8 cellular contexts compared by ENCODE assay signal in genomic region chr7:16644624-16644986, GRCh38. TPM values are rescaled to one million over a fixed set of nuclear protein-coding genes. Genes with fewer than 3 reads are reported as not detected.
A peak's percentile ranks its signal among the peaks of the same experiment; 100 is the strongest.
DNase-seq lines count a peak whose midpoint lies in the region; ATAC-seq and TF ChIP-seq lines count a peak whose summit lies in the region.

No MANE protein-coding gene starts in this region.

- H2AFZ ChIP-seq in SU-DHL-6 (ENCODE audit: low read depth, low read length, severe bottlenecking): peak overlapping the region; percentile 97

- H3K36me3 Mint-ChIP-seq in activated naive CD8-positive, alpha-beta T cell treated with anti-CD3 and anti-CD28 coated beads, Interleukin-2, amount 10 ng/mL, durations not matched to agents 7 days and 5 days: peaks cover 13% of the 10 kb centered on the region

- no peaks in the 10 kb centered on the region for H3K27me3 ChIP-seq in SU-DHL-6 (ENCODE audit: low read length)
- H3K27me3 ChIP-seq in right atrium auricular region: no peaks in the 10 kb centered on the region
- no peaks in the 10 kb centered on the region for H3K27me3 ChIP-seq in sigmoid colon

- H3K4me3 Mint-ChIP-seq in activated naive CD8-positive, alpha-beta T cell treated with anti-CD3 and anti-CD28 coated beads, Interleukin-2, amount 10 ng/mL, durations not matched to agents 7 days and 5 days: peak overlapping the region; percentile 100

- H3K9ac ChIP-seq in SU-DHL-6 (ENCODE audit: low read length): peak overlapping the region; percentile 66

- H3K9me3 ChIP-seq in SU-DHL-6 (ENCODE audit: insufficient read depth, low read length) (no peaks in the 10 kb centered on the region), right atrium auricular region (no peaks in the 10 kb centered on the region), sigmoid colon (no peaks in the 10 kb centered on the region)

- H3K36me3 ChIP-seq in SU-DHL-6 (ENCODE audit: low read length) (0 out of 2 replicates have a peak, but pooled peaks cover 2% of the 10 kb centered on the region), right atrium auricular region (no peaks in the 10 kb centered on the region), sigmoid colon (no peaks in the 10 kb centered on the region)

- H4K20me1 ChIP-seq in SU-DHL-6 (ENCODE audit: low read depth, low read length): peaks cover 27% of the 10 kb centered on the region

- H3K4me1 ChIP-seq in right atrium auricular region (peaks cover 0 to 64% of the 10 kb centered on the region in 2 donors), sigmoid colon (peaks cover 0 to 44% (median 30%) of the 10 kb centered on the region in 4 donors)

- H3K4me2 ChIP-seq in SU-DHL-6 (ENCODE audit: low read depth, low read length, poor library complexity, severe bottlenecking): peak overlapping the region; percentile 72

- H3K9me3 Mint-ChIP-seq in activated naive CD8-positive, alpha-beta T cell treated with anti-CD3 and anti-CD28 coated beads, Interleukin-2, amount 10 ng/mL, durations not matched to agents 7 days and 5 days: no peaks in the 10 kb centered on the region

- CTCF ChIA-PET in HEK293T (lab: Yijun Ruan, JAX): no interaction called here

- H3K9me2 ChIP-seq in SU-DHL-6 (replicated peaks; ENCODE audit: insufficient read depth, low read length): no peaks in the 10 kb centered on the region

- H3K27ac ChIP-seq in 22Rv1 (peak overlapping the region; percentile 85), SU-DHL-6 (ENCODE audit: low read depth, low read length) (no peak overlapping the region), right atrium auricular region (peak overlapping the region; percentile 90 to 95), sigmoid colon (peak overlapping the region; percentile 92 to 95 (median 94))

- H3K27me3 Mint-ChIP-seq in activated naive CD8-positive, alpha-beta T cell treated with anti-CD3 and anti-CD28 coated beads, Interleukin-2, amount 10 ng/mL, durations not matched to agents 7 days and 5 days: no peaks in the 10 kb centered on the region

- ATAC-seq in activated naive CD8-positive, alpha-beta T cell treated with anti-CD3 and anti-CD28 coated beads, Interleukin-2, amount 10 ng/mL, durations not matched to agents 7 days and 5 days (ENCODE audit: low read depth): peak; percentile 41
- ATAC-seq in GM18502 (IDR thresholded peaks at IDR 0.05; ENCODE audit: poor library complexity, unreplicated experiment) (no peak), HG02970 (IDR thresholded peaks at IDR 0.05; ENCODE audit: low FRiP score, unreplicated experiment) (no peak)

- TF ChIP-seq CTCF in 22Rv1 (IDR thresholded peaks at IDR 0.05) (no peak), SU-DHL-6 (IDR thresholded peaks at IDR 0.05; ENCODE audit: insufficient read depth, low read length, poor library complexity, severe bottlenecking) (no peak), right atrium auricular region (IDR thresholded peaks at IDR 0.05) (no peak), sigmoid colon (IDR thresholded peaks at IDR 0.05) (no peak)

- POLR2A ChIA-PET in HEK293T (lab: Yijun Ruan, JAX): no interaction called here
- POLR2A ChIA-PET in activated naive CD8-positive, alpha-beta T cell treated with anti-CD3 and anti-CD28 coated beads, Interleukin-2, amount 10 ng/mL, durations not matched to agents 7 days and 5 days (lab: Charles Lee): no interaction called here

- DNase-seq in HEK293T (ENCODE audit: extremely low spot score): peak; percentile 30
- DNase-seq in activated naive CD8-positive, alpha-beta T cell treated with anti-CD3 and anti-CD28 coated beads, Interleukin-2, amount 10 ng/mL, durations not matched to agents 7 days and 5 days: peak; percentile 69
- no peak for DNase-seq in right atrium auricular region (ENCODE audit: low spot score)
- peak; percentile 82 for DNase-seq in sigmoid colon

- peak overlapping the region; percentile 99 for H3K27ac Mint-ChIP-seq in activated naive CD8-positive, alpha-beta T cell treated with anti-CD3 and anti-CD28 coated beads, Interleukin-2, amount 10 ng/mL, durations not matched to agents 7 days and 5 days

- peaks cover 32% of the 10 kb centered on the region for H3K79me2 ChIP-seq in SU-DHL-6 (ENCODE audit: insufficient read depth, low read length)

- intact Hi-C loops in sigmoid colon (cut with DNase I): loop anchor here (10.0 kb wide), 1 partner anchor 220 kb away; the partner anchor contains the start of gene CRPPA

- H3K4me1 Mint-ChIP-seq in activated naive CD8-positive, alpha-beta T cell treated with anti-CD3 and anti-CD28 coated beads, Interleukin-2, amount 10 ng/mL, durations not matched to agents 7 days and 5 days: peaks cover 45% of the 10 kb centered on the region

- H3K4me3 ChIP-seq in SU-DHL-6 (ENCODE audit: insufficient read depth, low read length, poor library complexity, severe bottlenecking): peak overlapping the region; percentile 91
- H3K4me3 ChIP-seq in right atrium auricular region: peak overlapping the region; percentile 90 to 98
- peak overlapping the region; percentile 75 to 99 (median 88) for H3K4me3 ChIP-seq in sigmoid colon

- no peak for TF ChIP-seq EP300 in sigmoid colon (IDR thresholded peaks at IDR 0.05)

- peaks cover 14% of the 10 kb centered on the region; the same call in 1 of the 2 replicates for H3F3A ChIP-seq in SU-DHL-6 (ENCODE audit: insufficient read depth)

- 1% methylated on average over 22 of the region's 22 CpGs for WGBS in sigmoid colon, 2 donors

- peak in 1 of 2 donors; percentile 18 for TF ChIP-seq POLR2A in sigmoid colon (IDR thresholded peaks at IDR 0.05)

TF ChIP-seq in HEK293T, 16 proteins besides CTCF, POLR2A, EP300 and RAD21:
- TF ChIP-seq L3MBTL2 (conservative IDR thresholded peaks at IDR 0.05) (peak; percentile 46; the same call in 1 of the 2 replicates), FOXK2 (IDR thresholded peaks at IDR 0.05) (no peak)

RNA-seq across cellular contexts. Expression of gene ANKMY2, which starts 0.9 kb away (rescaled TPM):
- 10 to 100 TPM; 14.3 to 18.7 TPM for total RNA-seq in activated naive CD8-positive, alpha-beta T cell treated with anti-CD3 and anti-CD28 coated beads, Interleukin-2, amount 10 ng/mL, durations not matched to agents 7 days and 5 days
- total RNA-seq in right atrium auricular region (10 to 100 TPM; 20.8 to 33.7 TPM), sigmoid colon (10 to 100 TPM; 11.9 to 21.1 (median 14.3) TPM)
- polyA plus RNA-seq in sigmoid colon: 10 to 100 TPM; 12.9 to 21.0 (median 18.6) TPM

RNA-seq across cellular contexts. Expression of gene BZW2, which starts 1.4 kb away (rescaled TPM):
- total RNA-seq in activated naive CD8-positive, alpha-beta T cell treated with anti-CD3 and anti-CD28 coated beads, Interleukin-2, amount 10 ng/mL, durations not matched to agents 7 days and 5 days: 10 to 100 TPM; 41.0 to 44.1 TPM
- total RNA-seq in right atrium auricular region: 100 to 1,000 TPM; 206 to 292 TPM
- 10 to 100 TPM; 49.7 to 65.4 (median 58.9) TPM for total RNA-seq in sigmoid colon
- polyA plus RNA-seq in sigmoid colon: 10 to 100 TPM; 51.1 to 70.7 (median 63.8) TPM
